ENCODE assay signal across 7 cellular contexts in the genomic region with DNA sequence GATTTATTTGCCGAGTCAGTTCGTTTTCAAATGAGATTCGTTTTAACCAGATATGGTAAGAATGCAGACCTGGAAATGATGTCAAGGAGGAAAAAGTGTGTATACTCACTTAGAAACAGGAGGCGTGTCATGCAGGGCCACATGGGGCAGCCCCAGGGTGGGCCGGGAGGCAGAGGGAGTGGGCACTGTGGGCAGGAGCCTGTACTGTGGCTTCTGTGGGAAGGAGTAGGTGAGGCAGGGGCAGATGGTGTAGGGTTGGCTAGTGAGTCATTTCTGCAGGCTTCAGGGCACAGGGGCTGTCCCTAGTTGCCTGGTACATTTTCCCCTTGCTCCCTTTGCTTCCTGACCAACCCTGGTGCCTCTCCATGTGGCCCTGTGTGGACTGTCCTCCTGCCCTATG.
A peak's percentile ranks its signal among the peaks of the same experiment; 100 is the strongest.
DNase-seq lines count a peak whose midpoint lies in the region; ATAC-seq lines count a peak whose summit lies in the region.
"Not testable (repeated sequence)": the region's sequence is repeated elsewhere in the genome, so short reads cannot be mapped to it uniquely, and the experiment has no call there.

No MANE protein-coding gene starts in this region.

- H3K27ac Mint-ChIP-seq in central memory CD8-positive, alpha-beta T cell (ENCODE audit: low read depth), result not testable (repeated sequence)

- not testable (repeated sequence) for H3K4me1 Mint-ChIP-seq in central memory CD8-positive, alpha-beta T cell

- ATAC-seq in GM18861 (IDR thresholded peaks at IDR 0.05; ENCODE audit: unreplicated experiment) (peak; percentile 81), GM19452 (IDR thresholded peaks at IDR 0.05; ENCODE audit: unreplicated experiment) (peak; percentile 79), GM21786 (IDR thresholded peaks at IDR 0.05; ENCODE audit: unreplicated experiment) (peak; percentile 98), HG02885 (IDR thresholded peaks at IDR 0.05; ENCODE audit: poor library complexity, unreplicated experiment) (peak; percentile 81), HG03196 (IDR thresholded peaks at IDR 0.05; ENCODE audit: unreplicated experiment) (peak; percentile 92), HG03575 (IDR thresholded peaks at IDR 0.05; ENCODE audit: extremely low read depth, insufficient number of reproducible peaks, low FRiP score, unreplicated experiment) (peak; percentile 66)
- ATAC-seq in central memory CD8-positive, alpha-beta T cell (replicated peaks; ENCODE audit: extremely low read depth, poor library complexity, severe bottlenecking), result peak; percentile 86

- H3K9me3 Mint-ChIP-seq in central memory CD8-positive, alpha-beta T cell, result not testable (repeated sequence)

- not testable (repeated sequence) for H3K27me3 Mint-ChIP-seq in central memory CD8-positive, alpha-beta T cell

- H3K36me3 Mint-ChIP-seq in central memory CD8-positive, alpha-beta T cell (ENCODE audit: insufficient read depth), result not testable (repeated sequence)

- H3K4me3 Mint-ChIP-seq in central memory CD8-positive, alpha-beta T cell, result not testable (repeated sequence)

- not testable (repeated sequence) for DNase-seq in central memory CD8-positive, alpha-beta T cell (ENCODE audit: low spot score in 2 of 2)
